Comparison of ENCODE assay signal across 10 cellular contexts in genomic region chr16:30892670-30893069, GRCh38. TPM values are rescaled to one million over a fixed set of nuclear protein-coding genes. Genes with fewer than 3 reads are reported as not detected.
DNase-seq lines count a peak whose midpoint lies in the region; ATAC-seq and TF ChIP-seq lines count a peak whose summit lies in the region.
"Had no signal": no experiment of that assay in that cellular context is flagged by ENCODE, and none has a peak within 500 bp of the region (broad histone marks: within the 10 kb centered on the region; RNA-seq: fewer than 3 reads in every experiment).

No MANE protein-coding gene starts in this region.

- CTCF ChIA-PET in activated naive CD4-positive, alpha-beta T cell treated with anti-CD3 and anti-CD28 coated beads for 36 hours (lab: Charles Lee) = interaction anchor here (1.2 to 3.1 kb wide), 3 partner anchors 10 to 15 kb away, joined by 3 to 23 read pairs (median 4); no protein-coding TSS in a partner anchor

- peaks cover 13 to 47% (median 35%) of the 10 kb centered on the region in 3 donors for H3K36me3 ChIP-seq in tibial artery

- ATAC-seq in activated naive CD8-positive, alpha-beta T cell treated with anti-CD3 and anti-CD28 coated beads, Interleukin-2, amount 50 U/mL, for 24 hours = no peak
- no peak for ATAC-seq in HG02884 (IDR thresholded peaks at IDR 0.05; ENCODE audit: unreplicated experiment)
- no peak for ATAC-seq in activated naive CD4-positive, alpha-beta T cell treated with anti-CD3 and anti-CD28 coated beads, Interleukin-2, amount 50 U/mL, for 72 hours

- peaks cover 13% of the 10 kb centered on the region for H3K36me3 Mint-ChIP-seq in activated naive CD4-positive, alpha-beta T cell treated with anti-CD3 and anti-CD28 coated beads for 36 hours (ENCODE audit: low read depth)
- peaks cover 14% of the 10 kb centered on the region for H3K36me3 Mint-ChIP-seq in activated naive CD8-positive, alpha-beta T cell treated with anti-CD3 and anti-CD28 coated beads, Interleukin-2, amount 50 U/mL, for 24 hours (ENCODE audit: low read depth)
- H3K36me3 Mint-ChIP-seq in activated naive CD4-positive, alpha-beta T cell treated with anti-CD3 and anti-CD28 coated beads, Interleukin-2, amount 50 U/mL, for 72 hours = peaks cover 6 to 13% of the 10 kb centered on the region in 2 donors

- peak overlapping the region; percentile 69 for H3K27ac Mint-ChIP-seq in activated naive CD4-positive, alpha-beta T cell treated with anti-CD3 and anti-CD28 coated beads for 36 hours
- H3K27ac Mint-ChIP-seq in activated naive CD8-positive, alpha-beta T cell treated with anti-CD3 and anti-CD28 coated beads, Interleukin-2, amount 50 U/mL, for 24 hours = peak overlapping the region; percentile 80
- H3K27ac Mint-ChIP-seq in activated naive CD4-positive, alpha-beta T cell treated with anti-CD3 and anti-CD28 coated beads, Interleukin-2, amount 50 U/mL, for 72 hours = peak overlapping the region in 1 of 2 donors; percentile 86

- peak overlapping the region; percentile 81 to 98 for H3K4me3 ChIP-seq in tibial artery

- H3K27me3 Mint-ChIP-seq in activated naive CD4-positive, alpha-beta T cell treated with anti-CD3 and anti-CD28 coated beads for 36 hours (ENCODE audit: low read depth) = no peaks in the 10 kb centered on the region
- no peaks in the 10 kb centered on the region for H3K27me3 Mint-ChIP-seq in activated naive CD8-positive, alpha-beta T cell treated with anti-CD3 and anti-CD28 coated beads, Interleukin-2, amount 50 U/mL, for 24 hours

- peak overlapping the region; percentile 85 for H3K27ac ChIP-seq in layer of hippocampus (ENCODE audit: low read depth, low read length)
- peak overlapping the region; percentile 98 to 100 for H3K27ac ChIP-seq in tibial artery

- peaks cover 0 to 41% (median 40%) of the 10 kb centered on the region in 4 donors for H3K4me1 ChIP-seq in tibial artery

- no peaks in the 10 kb centered on the region for H3K9me3 ChIP-seq in tibial artery

- DNase-seq in activated naive CD4-positive, alpha-beta T cell treated with anti-CD3 and anti-CD28 coated beads for 36 hours = no peak
- no peak for DNase-seq in activated naive CD4-positive, alpha-beta T cell treated with anti-CD3 and anti-CD28 coated beads, Interleukin-2, amount 50 U/mL, for 16 hours
- no peak for DNase-seq in activated naive CD8-positive, alpha-beta T cell treated with anti-CD3 and anti-CD28 coated beads, Interleukin-2, amount 50 U/mL, for 24 hours
- no peak for DNase-seq in tibial artery
- no peak for DNase-seq in HK-2 (ENCODE audit: unreplicated experiment)
- DNase-seq in activated naive CD4-positive, alpha-beta T cell treated with anti-CD3 and anti-CD28 coated beads, Interleukin-2, amount 50 U/mL, for 72 hours (ENCODE audit: low spot score in 2 of 2) = no peak
- DNase-seq: islet precursor cell, NCI-H1436 treated with DMSO at 0.1 percent for 48 hours had no signal

- H3K27me3 ChIP-seq in layer of hippocampus (ENCODE audit: control insufficient read depth, insufficient read depth, low read length) (no peaks in the 10 kb centered on the region), tibial artery (no peaks in the 10 kb centered on the region)

- no peaks in the 10 kb centered on the region for H3K9me3 Mint-ChIP-seq in activated naive CD4-positive, alpha-beta T cell treated with anti-CD3 and anti-CD28 coated beads for 36 hours
- H3K9me3 Mint-ChIP-seq in activated naive CD8-positive, alpha-beta T cell treated with anti-CD3 and anti-CD28 coated beads, Interleukin-2, amount 50 U/mL, for 24 hours = no peaks in the 10 kb centered on the region
- no peaks in the 10 kb centered on the region for H3K9me3 Mint-ChIP-seq in activated naive CD4-positive, alpha-beta T cell treated with anti-CD3 and anti-CD28 coated beads, Interleukin-2, amount 50 U/mL, for 72 hours

- no peak for TF ChIP-seq CTCF in tibial artery (IDR thresholded peaks at IDR 0.05)

- intact Hi-C loops in activated naive CD4-positive, alpha-beta T cell treated with anti-CD3 and anti-CD28 coated beads for 36 hours (cut with micrococcal nuclease) = no loop called here
- intact Hi-C loops in tibial artery (cut with DNase I; ENCODE audit: low total_unique reads) = no loop called here

- H3K4me3 Mint-ChIP-seq in activated naive CD4-positive, alpha-beta T cell treated with anti-CD3 and anti-CD28 coated beads for 36 hours = peak overlapping the region; percentile 84
- H3K4me3 Mint-ChIP-seq in activated naive CD8-positive, alpha-beta T cell treated with anti-CD3 and anti-CD28 coated beads, Interleukin-2, amount 50 U/mL, for 24 hours = peak overlapping the region; percentile 85

- peaks cover 39% of the 10 kb centered on the region for H3K4me1 Mint-ChIP-seq in activated naive CD4-positive, alpha-beta T cell treated with anti-CD3 and anti-CD28 coated beads for 36 hours (ENCODE audit: low read depth)
- H3K4me1 Mint-ChIP-seq in activated naive CD8-positive, alpha-beta T cell treated with anti-CD3 and anti-CD28 coated beads, Interleukin-2, amount 50 U/mL, for 24 hours = peaks cover 43% of the 10 kb centered on the region

RNA-seq across cellular contexts. Expression of gene BCL7C, which starts 1.2 kb away (rescaled TPM):
- total RNA-seq in activated naive CD4-positive, alpha-beta T cell treated with anti-CD3 and anti-CD28 coated beads for 36 hours = 10 to 100 TPM; 18.1 to 18.6 TPM
- total RNA-seq in activated naive CD4-positive, alpha-beta T cell treated with anti-CD3 and anti-CD28 coated beads, Interleukin-2, amount 50 U/mL, for 72 hours = 10 to 100 TPM; 27.3 to 45.9 TPM

RNA-seq across cellular contexts. Expression of gene CTF1, which starts 3.7 kb away (rescaled TPM):
- total RNA-seq in activated naive CD4-positive, alpha-beta T cell treated with anti-CD3 and anti-CD28 coated beads for 36 hours = under 1 TPM; 0.21 to 0.27 TPM
- under 1 TPM; 0.29 to 0.96 TPM for total RNA-seq in activated naive CD4-positive, alpha-beta T cell treated with anti-CD3 and anti-CD28 coated beads, Interleukin-2, amount 50 U/mL, for 72 hours

RNA-seq across cellular contexts. Expression of gene FBXL19, which starts 30.7 kb away (rescaled TPM):
- 10 to 100 TPM; 13.6 to 15.2 TPM for total RNA-seq in activated naive CD4-positive, alpha-beta T cell treated with anti-CD3 and anti-CD28 coated beads for 36 hours
- total RNA-seq in activated naive CD4-positive, alpha-beta T cell treated with anti-CD3 and anti-CD28 coated beads, Interleukin-2, amount 50 U/mL, for 72 hours = 10 to 100 TPM; 24.4 to 36.4 TPM

RNA-seq across cellular contexts. Expression of gene ORAI3, which starts 56.2 kb away (rescaled TPM):
- total RNA-seq in activated naive CD4-positive, alpha-beta T cell treated with anti-CD3 and anti-CD28 coated beads for 36 hours = 1 to 10 TPM; 4.2 to 4.7 TPM
- 10 to 100 TPM in 1 of 2 donors, 1 to 10 TPM in 1; 7.3 to 17.1 TPM for total RNA-seq in activated naive CD4-positive, alpha-beta T cell treated with anti-CD3 and anti-CD28 coated beads, Interleukin-2, amount 50 U/mL, for 72 hours
